In the genomic region with DNA sequence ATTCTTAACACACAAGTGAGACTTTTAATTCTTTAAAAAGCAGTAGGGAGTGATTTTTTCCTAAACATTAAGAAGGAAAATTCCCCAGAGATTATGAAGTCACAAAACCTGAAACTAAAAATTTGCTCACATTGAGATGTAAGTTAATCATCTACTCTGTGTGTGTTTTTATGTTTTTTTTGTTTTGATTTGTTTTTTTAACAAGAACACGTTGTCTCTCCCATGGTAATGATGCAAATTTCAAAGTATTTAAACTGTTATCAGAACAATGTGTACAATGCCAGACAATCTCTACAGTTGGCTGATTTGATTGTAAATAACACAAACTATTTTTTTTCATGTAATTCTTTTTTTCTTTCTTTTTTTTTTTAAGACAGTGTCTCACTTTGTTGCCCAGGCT, we compare ENCODE assay signal across 23 cellular contexts.
DNase-seq lines count a peak whose midpoint lies in the region; ATAC-seq and TF ChIP-seq lines count a peak whose summit lies in the region.
"Had no signal": no experiment of that assay in that cellular context is flagged by ENCODE, and none has a peak within 500 bp of the region (broad histone marks: within the 10 kb centered on the region; RNA-seq: fewer than 3 reads in every experiment).

No MANE protein-coding gene starts in this region.

- H3K27me3 ChIP-seq in ACC112 (ENCODE audit: insufficient read depth, low read length) (no peaks in the 10 kb centered on the region), vagina (no peaks in the 10 kb centered on the region), esophagus muscularis mucosa (no peaks in the 10 kb centered on the region)
- H3K27me3 ChIP-seq: BLaER1, Peyer's patch had no signal

- H3K9me3 ChIP-seq in vagina (no peaks in the 10 kb centered on the region), esophagus muscularis mucosa (no peaks in the 10 kb centered on the region)
- H3K9me3 ChIP-seq: A549, BLaER1, Caco-2, Peyer's patch had no signal

- H3K4me3 Mint-ChIP-seq in chondrocyte (ENCODE audit: unreplicated experiment) (no peak overlapping the region), osteocyte (ENCODE audit: unreplicated experiment) (no peak overlapping the region)
- H3K4me3 Mint-ChIP-seq in activated CD4-positive, alpha-beta T cell treated with anti-CD3 and anti-CD28 coated beads for 36 hours = no peak overlapping the region
- H3K4me3 Mint-ChIP-seq: CD4-positive, alpha-beta memory T cell; HFFc6 had no signal

- no peak overlapping the region for H2AFZ ChIP-seq in ACC112 (ENCODE audit: low read length, unreplicated experiment)

- TF ChIP-seq EP300 in esophagus muscularis mucosa (IDR thresholded peaks at IDR 0.05) = no peak

- H3K4me1 Mint-ChIP-seq in chondrocyte (ENCODE audit: low read depth) (peaks cover 47% of the 10 kb centered on the region), osteocyte (ENCODE audit: unreplicated experiment) (peaks cover 61% of the 10 kb centered on the region)
- no peaks in the 10 kb centered on the region for H3K4me1 Mint-ChIP-seq in activated CD4-positive, alpha-beta T cell treated with anti-CD3 and anti-CD28 coated beads for 36 hours
- H3K4me1 Mint-ChIP-seq: CD4-positive, alpha-beta memory T cell had no signal

- H3K27me3 Mint-ChIP-seq in chondrocyte (ENCODE audit: low read depth) = no peaks in the 10 kb centered on the region
- H3K27me3 Mint-ChIP-seq in osteocyte (ENCODE audit: unreplicated experiment) = no peaks in the 10 kb centered on the region
- H3K27me3 Mint-ChIP-seq in activated CD4-positive, alpha-beta T cell treated with anti-CD3 and anti-CD28 coated beads for 36 hours = peaks cover 6% of the 10 kb centered on the region

- TF ChIP-seq CTCF in LNCaP clone FGC (IDR thresholded peaks at IDR 0.05; ENCODE audit: control insufficient read depth, extremely low read depth, insufficient read depth) = no peak
- TF ChIP-seq CTCF in chondrocyte (IDR thresholded peaks at IDR 0.05) = no peak
- no peak for TF ChIP-seq CTCF in osteocyte (IDR thresholded peaks at IDR 0.05)
- no peak for TF ChIP-seq CTCF in vagina (IDR thresholded peaks at IDR 0.05)
- no peak for TF ChIP-seq CTCF in esophagus muscularis mucosa (IDR thresholded peaks at IDR 0.05)

- TF ChIP-seq POLR2A in vagina (IDR thresholded peaks at IDR 0.05) = no peak
- no peak for TF ChIP-seq POLR2A in esophagus muscularis mucosa (IDR thresholded peaks at IDR 0.05; ENCODE audit: low read depth)

- CTCF ChIA-PET in activated CD4-positive, alpha-beta T cell treated with anti-CD3 and anti-CD28 coated beads for 36 hours (lab: Charles Lee) = no interaction called here

- WGBS in esophagus muscularis mucosa = 43% methylated on average over 1 of the region's 1 CpG

- no peak for ATAC-seq in activated CD4-positive, alpha-beta T cell treated with anti-CD3 and anti-CD28 coated beads for 36 hours
- ATAC-seq: A549 had no signal

- H3K4me3 ChIP-seq in ACC112 (ENCODE audit: low read depth, low read length) = no peak overlapping the region
- H3K4me3 ChIP-seq in LNCaP clone FGC (ENCODE audit: low read depth, low read length) = no peak overlapping the region
- H3K4me3 ChIP-seq in vagina = no peak overlapping the region
- H3K4me3 ChIP-seq in esophagus muscularis mucosa = no peak overlapping the region
- H3K4me3 ChIP-seq: A549, BLaER1, Peyer's patch had no signal

- peak overlapping the region; percentile 12 for H3K27ac Mint-ChIP-seq in chondrocyte (ENCODE audit: unreplicated experiment)
- H3K27ac Mint-ChIP-seq in osteocyte (ENCODE audit: unreplicated experiment) = peak overlapping the region; percentile 54
- no peak overlapping the region for H3K27ac Mint-ChIP-seq in activated CD4-positive, alpha-beta T cell treated with anti-CD3 and anti-CD28 coated beads for 36 hours
- H3K27ac Mint-ChIP-seq: CD4-positive, alpha-beta memory T cell; HFFc6 had no signal

- peaks cover 26% of the 10 kb centered on the region for H3K4me1 ChIP-seq in ACC112 (ENCODE audit: control insufficient read depth, insufficient read depth, low read length, unreplicated experiment)
- peaks cover 15% of the 10 kb centered on the region for H3K4me1 ChIP-seq in vagina
- H3K4me1 ChIP-seq in esophagus muscularis mucosa = peaks cover 9 to 40% (median 33%) of the 10 kb centered on the region in 4 donors
- H3K4me1 ChIP-seq: A549, Caco-2, Peyer's patch had no signal

- no peaks in the 10 kb centered on the region for H3K79me2 ChIP-seq in ACC112 (ENCODE audit: control insufficient read depth, insufficient read depth, low read length, unreplicated experiment)

- H3K9me3 Mint-ChIP-seq in chondrocyte (ENCODE audit: low read depth) (no peaks in the 10 kb centered on the region), osteocyte (ENCODE audit: unreplicated experiment) (no peaks in the 10 kb centered on the region)
- no peaks in the 10 kb centered on the region for H3K9me3 Mint-ChIP-seq in activated CD4-positive, alpha-beta T cell treated with anti-CD3 and anti-CD28 coated beads for 36 hours (ENCODE audit: low read depth)
- H3K9me3 Mint-ChIP-seq: CD4-positive, alpha-beta memory T cell; HFFc6 had no signal

- intact Hi-C loops in vagina (cut with DNase I) (no loop called here), esophagus muscularis mucosa (cut with DNase I) (no loop called here)
- intact Hi-C loops in activated CD4-positive, alpha-beta T cell treated with anti-CD3 and anti-CD28 coated beads for 36 hours (cut with DNase I, micrococcal nuclease) = no loop called here

- H3K36me3 Mint-ChIP-seq in chondrocyte (ENCODE audit: low read depth) (no peaks in the 10 kb centered on the region), osteocyte (ENCODE audit: unreplicated experiment) (peaks cover 5% of the 10 kb centered on the region)
- no peaks in the 10 kb centered on the region for H3K36me3 Mint-ChIP-seq in activated CD4-positive, alpha-beta T cell treated with anti-CD3 and anti-CD28 coated beads for 36 hours (ENCODE audit: low read depth)
- H3K36me3 Mint-ChIP-seq: CD4-positive, alpha-beta memory T cell had no signal

- peak; percentile 46 for DNase-seq in LNCaP clone FGC (ENCODE audit: low read depth)
- DNase-seq in chondrocyte (ENCODE audit: low spot score) = no peak
- no peak for DNase-seq in osteocyte (ENCODE audit: extremely low spot score, unreplicated experiment)
- DNase-seq in vagina (ENCODE audit: extremely low spot score in 2 of 2) = no peak
- no peak for DNase-seq in activated CD4-positive, alpha-beta T cell treated with anti-CD3 and anti-CD28 coated beads for 36 hours
- no peak for DNase-seq in AG08396 (ENCODE audit: low spot score)
- DNase-seq in esophagus muscularis mucosa (ENCODE audit: extremely low spot score) = no peak
- DNase-seq: CD4-positive, alpha-beta memory T cell; H7; HFFc6; Kasumi-1; MM.1S; NCI-H1048; NCI-H1417 treated with DMSO at 0.1 percent for 48 hours; NCI-H1930; NCI-H345; NCI-H524 treated with DMSO at 0.1 percent for 48 hours; NCI-H82; Peyer's patch had no signal

- no peaks in the 10 kb centered on the region for H3K36me3 ChIP-seq in ACC112 (ENCODE audit: insufficient read depth, low read length)
- no peaks in the 10 kb centered on the region for H3K36me3 ChIP-seq in vagina
- H3K36me3 ChIP-seq in esophagus muscularis mucosa = no peaks in the 10 kb centered on the region
- H3K36me3 ChIP-seq: BLaER1, Peyer's patch had no signal

- POLR2A ChIA-PET in activated CD4-positive, alpha-beta T cell treated with anti-CD3 and anti-CD28 coated beads for 36 hours (lab: Charles Lee) = no interaction called here

- peak overlapping the region; percentile 58 for H3K27ac ChIP-seq in ACC112 (ENCODE audit: low read depth, low read length)
- no peak overlapping the region for H3K27ac ChIP-seq in vagina
- H3K27ac ChIP-seq in esophagus muscularis mucosa (replicated peaks in 1 of 4) = peak overlapping the region in 1 of 4 donors; percentile 43
- H3K27ac ChIP-seq: A549, BLaER1, Peyer's patch had no signal
